ENCODE assay signal across 2 cellular contexts in genomic region chr14:78327426-78328210, GRCh38.
TF ChIP-seq lines count a peak whose summit lies in the region.

No MANE protein-coding gene starts in this region.

TF ChIP-seq in H1, 55 proteins besides CTCF, POLR2A, EP300 and RAD21:
- TF ChIP-seq HDAC6 (IDR thresholded peaks at IDR 0.05; ENCODE audit: low read depth, low read length) (no peak), SIX5 (IDR thresholded peaks at IDR 0.05; ENCODE audit: low read depth, low read length) (peak; percentile 23; the same call in 1 of the 2 replicates)

TF ChIP-seq in HepG2, 621 proteins besides CTCF, POLR2A, EP300 and RAD21:
- TF ChIP-seq ZNF274 (CRISPR knock-in tag; IDR thresholded peaks at IDR 0.05) (no peak), NBN (conservative IDR thresholded peaks at IDR 0.05) (no peak), NFE2L2 (IDR thresholded peaks at IDR 0.05; ENCODE audit: low read length) (no peak)
